In genomic region chr15:78933187-78934062, GRCh38 we compare ENCODE assay signal across 21 cellular contexts. TPM values are rescaled to one million over a fixed set of nuclear protein-coding genes. Genes with fewer than 3 reads are reported as not detected.
DNase-seq lines count a peak whose midpoint lies in the region; ATAC-seq, FAIRE-seq and TF ChIP-seq lines count a peak whose summit lies in the region.
"Had no signal": no experiment of that assay in that cellular context is flagged by ENCODE, and none has a peak within 500 bp of the region (broad histone marks: within the 10 kb centered on the region; RNA-seq: fewer than 3 reads in every experiment).

No MANE protein-coding gene starts in this region.

- DNase-seq in GM12878 (ENCODE audit: low read depth, low spot score) = no peak
- peak; percentile 72 for DNase-seq in left kidney (ENCODE audit: low read depth, low spot score)
- no peak for DNase-seq in SIG-M5 treated with dmso at 0.1 percent for 504 hours (lab: John Stamatoyannopoulos, UW; ENCODE audit: unreplicated experiment)
- no peak for DNase-seq in KG1 (lab: John Stamatoyannopoulos, UW)
- DNase-seq in effector memory CD4-positive, alpha-beta T cell = no peak
- no peak for DNase-seq in NCI-H510A (lab: John Stamatoyannopoulos, UW)
- DNase-seq: activated CD4-positive, alpha-beta T cell treated with anti-CD3 and anti-CD28 coated beads, Interleukin-2, amount 50 U/mL, for 48 hours; activated T-cell treated with anti-CD3 and anti-CD28 coated beads, Interleukin-2, amount 50 U/mL, for 24 hours; AML-193; Calu3; mesendoderm; NCI-H1048; NCI-H526 treated with DMSO at 0.1 percent for 48 hours; SIG-M5; stimulated activated naive CD8-positive, alpha-beta T cell treated with anti-CD3 and anti-CD28 coated beads, Interleukin-15, amount 100 ng/mL, for 72 hours; WERI-Rb-1 had no signal

- TF ChIP-seq CTCF in GM12878 (IDR thresholded peaks at IDR 0.05 in 2 of 3, conservative IDR thresholded peaks at IDR 0.05 in 1 of 3; ENCODE audit: control insufficient read depth in 2 of 3, extremely low read depth in 1 of 3, insufficient read depth in 1 of 3, low read depth in 3 of 3, low read length in 3 of 3) = no peak

- in situ Hi-C loops in GM12878 (cut with MboI) = no loop called here

- H3K27me3 ChIP-seq in GM12878 (replicated peaks in 1 of 2; ENCODE audit: control insufficient read depth in 2 of 2, insufficient read depth in 2 of 2, low read length in 1 of 2) = no peaks in the 10 kb centered on the region
- no peaks in the 10 kb centered on the region for H3K27me3 ChIP-seq in effector memory CD4-positive, alpha-beta T cell (replicated peaks; ENCODE audit: control insufficient read depth, insufficient read depth, low read length, poor library complexity, severe bottlenecking)

- peak overlapping the region in 2 of 4 donors; percentile 54 to 56 for H3K4me3 Mint-ChIP-seq in IgD-negative memory B cell
- no peak overlapping the region for H3K4me3 Mint-ChIP-seq in stimulated activated memory B cell treated with anti-CD40 and anti-IgM and Interleukin-4, amounts not matched to agents 10 μg/mL and 1 μg/mL and 100 μg/mL, for 72 hours
- H3K4me3 Mint-ChIP-seq: activated T-cell treated with anti-CD3 and anti-CD28 coated beads, Interleukin-2, amount 50 U/mL, for 24 hours; natural killer cell treated with Interleukin-12 subunit alpha and Interleukin-12 subunit beta and Interleukin-15 and Interleukin-18, amount 100 ng/mL, for 72 hours; stimulated activated naive CD8-positive, alpha-beta T cell treated with anti-CD3 and anti-CD28 coated beads, Interleukin-15, amount 100 ng/mL, for 72 hours had no signal

- no peaks in the 10 kb centered on the region for H3K27me3 Mint-ChIP-seq in IgD-negative memory B cell
- no peaks in the 10 kb centered on the region for H3K27me3 Mint-ChIP-seq in stimulated activated memory B cell treated with anti-CD40 and anti-IgM and Interleukin-4, amounts not matched to agents 10 μg/mL and 1 μg/mL and 100 μg/mL, for 72 hours

- H3K27ac Mint-ChIP-seq in IgD-negative memory B cell = peak overlapping the region in 2 of 3 donors; percentile 42 to 60
- H3K27ac Mint-ChIP-seq in stimulated activated memory B cell treated with anti-CD40 and anti-IgM and Interleukin-4, amounts not matched to agents 10 μg/mL and 1 μg/mL and 100 μg/mL, for 72 hours = peak overlapping the region; percentile 51
- H3K27ac Mint-ChIP-seq: activated T-cell treated with anti-CD3 and anti-CD28 coated beads, Interleukin-2, amount 50 U/mL, for 24 hours; natural killer cell treated with Interleukin-12 subunit alpha and Interleukin-12 subunit beta and Interleukin-15 and Interleukin-18, amount 100 ng/mL, for 72 hours had no signal

- peaks cover 9% of the 10 kb centered on the region for H3K36me3 Mint-ChIP-seq in IgD-negative memory B cell
- peaks cover 83% of the 10 kb centered on the region for H3K36me3 Mint-ChIP-seq in stimulated activated memory B cell treated with anti-CD40 and anti-IgM and Interleukin-4, amounts not matched to agents 10 μg/mL and 1 μg/mL and 100 μg/mL, for 72 hours

- SMC1A ChIA-PET in GM12878 (lab: Charles Lee; ENCODE audit: uncharacterized antibody, unreplicated experiment) = no interaction called here

- RAD21 ChIA-PET in GM12878 (lab: Charles Lee; ENCODE audit: unreplicated experiment) = interaction anchor here (1.1 kb wide), 1 partner anchor 74 kb away, joined by 3 read pairs; no protein-coding TSS in a partner anchor

- no peak for TF ChIP-seq RAD21 in GM12878 (IDR thresholded peaks at IDR 0.05; ENCODE audit: insufficient read depth, low read depth, low read length)

- peaks cover 16% of the 10 kb centered on the region for H3K79me2 ChIP-seq in GM12878 (ENCODE audit: control insufficient read depth, insufficient read depth, low read length)

- 95% methylated on average over 19 of the region's 20 CpGs for WGBS in GM12878 (ENCODE audit: insufficient coverage, insufficient replicate concordance, low lambda C conversion rate, missing lambda C conversion rate)

- peaks cover 13 to 24% (median 19%) of the 10 kb centered on the region in 3 donors for H3K4me1 Mint-ChIP-seq in IgD-negative memory B cell
- peaks cover 61% of the 10 kb centered on the region for H3K4me1 Mint-ChIP-seq in stimulated activated memory B cell treated with anti-CD40 and anti-IgM and Interleukin-4, amounts not matched to agents 10 μg/mL and 1 μg/mL and 100 μg/mL, for 72 hours

- TF ChIP-seq EP300 in GM12878 (IDR thresholded peaks at IDR 0.05; ENCODE audit: borderline replicate concordance in 1 of 2, control insufficient read depth in 1 of 2, low read depth in 2 of 2, low read length in 2 of 2) = no peak

- H3K36me3 ChIP-seq in GM12878 (ENCODE audit: control insufficient read depth in 2 of 2, insufficient read depth in 2 of 2, low read length in 1 of 2) = peaks cover 47 to 58% of the 10 kb centered on the region in 2 experiments
- peaks cover 8% of the 10 kb centered on the region for H3K36me3 ChIP-seq in effector memory CD4-positive, alpha-beta T cell (ENCODE audit: control insufficient read depth, insufficient read depth, low read length)
- H3K36me3 ChIP-seq: HAP-1 had no signal

- TSS peak; percentile 28 for BruUV-seq in GM12878 (replicated peaks; lab: Mats Ljungman, UMichigan)

- POLR2A ChIA-PET in GM12878 (lab: Charles Lee) = interaction anchor here (1.0 kb wide), 1 partner anchor 12 kb away, joined by 3 read pairs; no protein-coding TSS in a partner anchor

- intact Hi-C loops in GM12878 (cut with micrococcal nuclease; ENCODE audit: unreplicated experiment) = no loop called here

- no peak overlapping the region for H3K4me3 ChIP-seq in GM12878
- no peak overlapping the region for H3K4me3 ChIP-seq in effector memory CD4-positive, alpha-beta T cell (ENCODE audit: insufficient read depth, low read depth, low read length, poor library complexity, severe bottlenecking)
- H3K4me3 ChIP-seq: HAP-1 had no signal

- no peak overlapping the region for H3K9ac ChIP-seq in GM12878 (ENCODE audit: control insufficient read depth, insufficient read depth, low read length)
- H3K9ac ChIP-seq: KMS-11 had no signal

- ATAC-seq in GM12878 = no peak
- ATAC-seq in stimulated activated memory B cell treated with anti-CD40 and anti-IgM and Interleukin-4, amounts not matched to agents 10 μg/mL and 1 μg/mL and 100 μg/mL, for 72 hours = no peak
- ATAC-seq: natural killer cell treated with Interleukin-12 subunit alpha and Interleukin-12 subunit beta and Interleukin-15 and Interleukin-18, amount 100 ng/mL, for 72 hours; stimulated activated naive CD8-positive, alpha-beta T cell treated with anti-CD3 and anti-CD28 coated beads, Interleukin-15, amount 100 ng/mL, for 72 hours had no signal

- H3K4me2 ChIP-seq in GM12878 (ENCODE audit: control insufficient read depth, insufficient read depth) = no peak overlapping the region
- H3K4me2 ChIP-seq: KMS-11 had no signal

- no peak for FAIRE-seq in GM12878 (lab: Jason Lieb, UNC)

- peaks cover 0 to 2% (median 0%) of the 10 kb centered on the region in 3 donors for H3K9me3 Mint-ChIP-seq in IgD-negative memory B cell
- H3K9me3 Mint-ChIP-seq in stimulated activated memory B cell treated with anti-CD40 and anti-IgM and Interleukin-4, amounts not matched to agents 10 μg/mL and 1 μg/mL and 100 μg/mL, for 72 hours = peaks cover 2% of the 10 kb centered on the region
- H3K9me3 Mint-ChIP-seq: activated T-cell treated with anti-CD3 and anti-CD28 coated beads, Interleukin-2, amount 50 U/mL, for 24 hours; natural killer cell treated with Interleukin-12 subunit alpha and Interleukin-12 subunit beta and Interleukin-15 and Interleukin-18, amount 100 ng/mL, for 72 hours; stimulated activated naive CD8-positive, alpha-beta T cell treated with anti-CD3 and anti-CD28 coated beads, Interleukin-15, amount 100 ng/mL, for 72 hours had no signal

- H3K9me3 ChIP-seq in GM12878 (replicated peaks; ENCODE audit: control insufficient read depth, insufficient read depth, low read length) = no peaks in the 10 kb centered on the region
- no peaks in the 10 kb centered on the region for H3K9me3 ChIP-seq in effector memory CD4-positive, alpha-beta T cell (ENCODE audit: control insufficient read depth, low read length)
- H3K9me3 ChIP-seq: HAP-1 had no signal

- H3K4me1 ChIP-seq in GM12878 (ENCODE audit: control insufficient read depth, insufficient read depth, low read length) = peaks cover 24% of the 10 kb centered on the region
- H3K4me1 ChIP-seq in effector memory CD4-positive, alpha-beta T cell (ENCODE audit: control insufficient read depth, insufficient read depth, low read length, poor library complexity, severe bottlenecking) = peaks cover 8% of the 10 kb centered on the region
- H3K4me1 ChIP-seq: HAP-1 had no signal

- no peak overlapping the region for H3K27ac ChIP-seq in GM12878 (ENCODE audit: control insufficient read depth, insufficient read depth)
- H3K27ac ChIP-seq in effector memory CD4-positive, alpha-beta T cell (ENCODE audit: insufficient read depth, low read length, poor library complexity, severe bottlenecking) = no peak overlapping the region
- H3K27ac ChIP-seq: KMS-11, WERI-Rb-1 had no signal

- no peaks in the 10 kb centered on the region for H4K20me1 ChIP-seq in GM12878 (ENCODE audit: control insufficient read depth, insufficient read depth)

- no peak overlapping the region for H2AFZ ChIP-seq in GM12878 (ENCODE audit: control insufficient read depth, low read depth, low read length)

- TF ChIP-seq POLR2A in GM12878 (IDR thresholded peaks at IDR 0.05; ENCODE audit: low read depth, low read length) = peak; percentile 67

- CTCF ChIA-PET in GM12878 (lab: Yijun Ruan, JAX) = interaction anchor here (1.3 kb wide), 1 partner anchor 23 kb away, joined by 6 read pairs; no protein-coding TSS in a partner anchor

RNA-seq across cellular contexts. Expression of gene CTSH, which starts 11.4 kb away (rescaled TPM):
- polyA plus RNA-seq in IgD-negative memory B cell (615 TPM), GM12878 (2011; rRNA removed) (1,085 and 1,212 TPM in 2 replicates), GM12878 (2014; fragmentation: Illumina TruSeq; extraction: Trizol) (738 and 761 TPM in 2 replicates), GM12878 (2014; fragmentation: Nextera tagmentation; extraction: Ambion mirVana) (10 to 100 TPM; 30.2 to 88.2 TPM), GM12878 (2014; rRNA removed) (983 and 1,098 TPM in 2 replicates), GM12878 (2016; fragmentation: Nextera tagmentation; extraction: Ambion mirVana) (100 to 1,000 TPM; 505 to 526 TPM)
- total RNA-seq in GM12878 (2013; cell fraction: nucleolus; rRNA removed) = 537 and 552 TPM in 2 replicates
- total RNA-seq in GM12878 (2014; rRNA removed) (978 and 1,037 TPM in 2 replicates), GM12878 (2014; rRNA removed; fragmentation: Illumina TruSeq; extraction: Trizol) (431 and 454 TPM in 2 replicates), GM12878 (2021) (510 and 512 TPM in 2 replicates)
- 365 TPM for polyA plus RNA-seq in GM12878 (2011; ENCODE audit: low read depth)
- polyA plus RNA-seq in GM12878 (2011; cell fraction: cytosol; rRNA removed) = 1,125 and 1,816 TPM in 2 replicates
- 2,323 and 2,526 TPM in 2 replicates for polyA plus RNA-seq in GM12878 (2011; cell fraction: nucleus; rRNA removed)
- polyA plus RNA-seq in GM12878 (2012) = 535 and 663 TPM in 2 replicates
- 591 and 663 TPM in 2 replicates for polyA minus RNA-seq in GM12878 (2011; rRNA and poly(A)+ RNA removed)
- 223 and 239 TPM in 2 replicates for polyA minus RNA-seq in GM12878 (2011; cell fraction: cytosol; rRNA and poly(A)+ RNA removed)
- polyA minus RNA-seq in GM12878 (2011; cell fraction: nucleus; rRNA and poly(A)+ RNA removed) = 381 and 500 TPM in 2 replicates
